20 cellular contexts compared by ENCODE assay signal in the genomic region with DNA sequence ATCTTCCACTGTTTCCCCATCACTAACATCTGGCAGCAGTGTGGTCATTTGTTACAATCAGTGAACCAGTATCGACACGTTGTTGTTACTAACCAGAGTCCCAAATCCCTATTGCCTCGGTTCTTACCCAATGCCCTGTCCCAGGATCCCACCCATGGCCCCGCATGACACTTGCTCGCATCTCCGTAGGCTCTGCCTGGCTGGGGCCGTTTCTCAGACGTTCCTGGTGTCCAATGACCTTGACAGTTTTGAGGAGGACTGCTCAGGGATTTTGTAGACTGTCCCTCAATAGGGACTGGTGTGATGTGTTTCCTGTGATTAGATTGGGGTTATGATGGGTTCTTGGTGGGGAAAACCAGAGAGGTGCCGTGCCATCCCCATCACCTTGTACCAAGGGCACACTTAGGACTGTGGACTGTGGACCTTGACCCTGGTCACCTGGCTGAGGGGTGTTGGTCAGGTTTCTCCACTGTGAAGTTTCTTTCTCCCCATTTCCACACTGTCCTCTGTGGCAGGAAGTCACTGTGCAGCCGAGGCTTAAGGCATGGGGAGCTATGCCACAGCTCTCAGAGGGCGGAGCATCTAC.
"Had no signal": no experiment of that assay in that cellular context is flagged by ENCODE, and none has a peak within 500 bp of the region (broad histone marks: within the 10 kb centered on the region; RNA-seq: fewer than 3 reads in every experiment).

No MANE protein-coding gene starts in this region.

- H2AFZ ChIP-seq: parathyroid adenoma had no signal

- H3K4me3 Mint-ChIP-seq: activated T-cell treated with anti-CD3 and anti-CD28 coated beads, Interleukin-2, amount 50 U/mL, for 72 hours; brain; memory B cell; nephron progenitor cell; stimulated activated memory B cell treated with anti-CD40 and anti-IgM and Interleukin-4, amounts not matched to agents 10 μg/mL and 1 μg/mL and 100 μg/mL, for 72 hours had no signal

- H3K9me3 Mint-ChIP-seq: activated T-cell treated with anti-CD3 and anti-CD28 coated beads, Interleukin-2, amount 50 U/mL, for 72 hours had no signal

- ATAC-seq: activated T-cell treated with anti-CD3 and anti-CD28 coated beads, Interleukin-2, amount 50 U/mL, for 72 hours; right lobe of liver; stimulated activated memory B cell treated with anti-CD40 and anti-IgM and Interleukin-4, amounts not matched to agents 10 μg/mL and 1 μg/mL and 100 μg/mL, for 72 hours had no signal

- H3K9me3 ChIP-seq: right lobe of liver, transverse colon, uterus had no signal

- H3K79me2 ChIP-seq: parathyroid adenoma had no signal

- H3K9ac ChIP-seq: parathyroid adenoma had no signal

- H3K4me2 ChIP-seq: smooth muscle cell had no signal

- H3K27ac ChIP-seq: esophagus muscularis mucosa, parathyroid adenoma, right lobe of liver, stomach, transverse colon, uterus, VCaP had no signal

- DNase-seq: activated CD4-positive, alpha-beta T cell treated with anti-CD3 and anti-CD28 coated beads for 1 hour; activated gamma-delta T cell; activated T-cell treated with anti-CD3 and anti-CD28 coated beads, Interleukin-2, amount 50 U/mL, for 72 hours; caudate nucleus; dermis blood vessel endothelial cell; effector memory CD4-positive, alpha-beta T cell; hippocampal formation; nephron progenitor cell; stimulated activated CD4-positive, alpha-beta T cell treated with anti-CD3 and anti-CD28 coated beads, Interleukin-15, amount 100 ng/mL, for 24 hours; stomach; transverse colon had no signal

- H3K4me3 ChIP-seq: esophagus muscularis mucosa, right lobe of liver, smooth muscle cell, stomach, transverse colon, uterus had no signal

- H3K4me1 ChIP-seq: parathyroid adenoma, right lobe of liver, transverse colon had no signal

- H3K27ac Mint-ChIP-seq: activated T-cell treated with anti-CD3 and anti-CD28 coated beads, Interleukin-2, amount 50 U/mL, for 72 hours; brain; memory B cell; nephron progenitor cell; stimulated activated memory B cell treated with anti-CD40 and anti-IgM and Interleukin-4, amounts not matched to agents 10 μg/mL and 1 μg/mL and 100 μg/mL, for 72 hours had no signal

- H3K36me3 ChIP-seq: esophagus muscularis mucosa, right lobe of liver, stomach, transverse colon, uterus had no signal
